In genomic region chr7:73978681-73979563, GRCh38 we compare ENCODE assay signal across 10 cellular contexts. TPM values are rescaled to one million over a fixed set of nuclear protein-coding genes. Genes with fewer than 3 reads are reported as not detected.
DNase-seq lines count a peak whose midpoint lies in the region; ATAC-seq and TF ChIP-seq lines count a peak whose summit lies in the region.
"Had no signal": no experiment of that assay in that cellular context is flagged by ENCODE, and none has a peak within 500 bp of the region (broad histone marks: within the 10 kb centered on the region; RNA-seq: fewer than 3 reads in every experiment).

No MANE protein-coding gene starts in this region.

- no peak for ATAC-seq in GM21515 (IDR thresholded peaks at IDR 0.05; ENCODE audit: unreplicated experiment)
- no peak for ATAC-seq in GM21576 (IDR thresholded peaks at IDR 0.05; ENCODE audit: unreplicated experiment)
- ATAC-seq: activated naive CD4-positive, alpha-beta T cell treated with anti-CD3 and anti-CD28 coated beads, Interleukin-2, amount 50 U/mL, for 72 hours had no signal

- H3K27ac Mint-ChIP-seq in endodermal cell (no peak overlapping the region), neural progenitor cell (no peak overlapping the region)
- H3K27ac Mint-ChIP-seq: activated naive CD4-positive, alpha-beta T cell treated with anti-CD3 and anti-CD28 coated beads, Interleukin-2, amount 50 U/mL, for 72 hours; CD4-positive, CD25-positive, alpha-beta regulatory T cell had no signal

- TF ChIP-seq CTCF in endodermal cell (conservative IDR thresholded peaks at IDR 0.05) (peak; percentile 83), neural progenitor cell (IDR thresholded peaks at IDR 0.05) (peak; percentile 54)

- no peaks in the 10 kb centered on the region for H3K36me3 Mint-ChIP-seq in endodermal cell (ENCODE audit: low read depth)
- H3K36me3 Mint-ChIP-seq in neural progenitor cell: no peaks in the 10 kb centered on the region
- H3K36me3 Mint-ChIP-seq: activated naive CD4-positive, alpha-beta T cell treated with anti-CD3 and anti-CD28 coated beads, Interleukin-2, amount 50 U/mL, for 72 hours; CD4-positive, CD25-positive, alpha-beta regulatory T cell had no signal

- H3K9me3 ChIP-seq in endodermal cell (ENCODE audit: control insufficient read depth, low read length): no peaks in the 10 kb centered on the region
- no peaks in the 10 kb centered on the region for H3K9me3 ChIP-seq in neural progenitor cell (ENCODE audit: low read depth)

- H3K27ac ChIP-seq in endodermal cell (ENCODE audit: low read depth, low read length): peak overlapping the region; percentile 17
- H3K27ac ChIP-seq in neural progenitor cell: no peak overlapping the region

- H3K79me2 ChIP-seq in neural progenitor cell (ENCODE audit: low read depth): no peaks in the 10 kb centered on the region

- no peaks in the 10 kb centered on the region for H3K4me1 ChIP-seq in endodermal cell (ENCODE audit: control insufficient read depth, insufficient read depth, low read length)
- H3K4me1 ChIP-seq in neural progenitor cell: peaks cover 3% of the 10 kb centered on the region

- H3K27me3 Mint-ChIP-seq in endodermal cell (ENCODE audit: insufficient read depth) (peaks cover 3% of the 10 kb centered on the region), neural progenitor cell (ENCODE audit: insufficient read depth, low read depth) (peaks cover 6% of the 10 kb centered on the region)
- H3K27me3 Mint-ChIP-seq: CD4-positive, CD25-positive, alpha-beta regulatory T cell had no signal

- no peaks in the 10 kb centered on the region for H3F3A ChIP-seq in neural progenitor cell (ENCODE audit: low read depth)

- H3K36me3 ChIP-seq in endodermal cell (ENCODE audit: control insufficient read depth, insufficient read depth, low read length) (no peaks in the 10 kb centered on the region), neural progenitor cell (no peaks in the 10 kb centered on the region)

- H3K27me3 ChIP-seq in endodermal cell (ENCODE audit: control insufficient read depth, insufficient read depth, low read length, poor library complexity, severe bottlenecking) (no peaks in the 10 kb centered on the region), neural progenitor cell (no peaks in the 10 kb centered on the region)

- DNase-seq in NCI-H2081 (lab: John Stamatoyannopoulos, UW) (peak; percentile 4 to 39), NCI-H2081 treated with DMSO at 0.1 percent for 48 hours (lab: John Stamatoyannopoulos, UW) (no peak), HuH-7.5 (ENCODE audit: low spot score) (peak; percentile 97), OCI-M1 (lab: John Stamatoyannopoulos, UW) (peak; percentile 80), endodermal cell (peak; percentile 92), neural progenitor cell (ENCODE audit: low spot score) (peak; percentile 49)

- no peaks in the 10 kb centered on the region for H4K20me1 ChIP-seq in neural progenitor cell (ENCODE audit: low read depth)

- H3K4me2 ChIP-seq in neural progenitor cell: no peak overlapping the region

- H3K4me3 Mint-ChIP-seq in endodermal cell (no peak overlapping the region), neural progenitor cell (no peak overlapping the region)
- H3K4me3 Mint-ChIP-seq: CD4-positive, CD25-positive, alpha-beta regulatory T cell had no signal

- no peak overlapping the region for H2AFZ ChIP-seq in neural progenitor cell (replicated peaks)

- 86 to 91% methylated on average over 17 to 24 of the region's 24 CpGs for WGBS in endodermal cell (ENCODE audit: insufficient coverage in 1 of 2, insufficient read length in 1 of 2), 2 experiments

- peaks cover 8% of the 10 kb centered on the region for H3K4me1 Mint-ChIP-seq in endodermal cell
- H3K4me1 Mint-ChIP-seq in neural progenitor cell: peaks cover 27% of the 10 kb centered on the region
- H3K4me1 Mint-ChIP-seq: CD4-positive, CD25-positive, alpha-beta regulatory T cell had no signal

- H3K4me3 ChIP-seq in endodermal cell (ENCODE audit: low read length) (no peak overlapping the region), neural progenitor cell (no peak overlapping the region)

- H3K9me3 Mint-ChIP-seq in endodermal cell: no peaks in the 10 kb centered on the region
- H3K9me3 Mint-ChIP-seq in neural progenitor cell: no peaks in the 10 kb centered on the region
- H3K9me3 Mint-ChIP-seq: activated naive CD4-positive, alpha-beta T cell treated with anti-CD3 and anti-CD28 coated beads, Interleukin-2, amount 50 U/mL, for 72 hours; CD4-positive, CD25-positive, alpha-beta regulatory T cell had no signal

- H3K9ac ChIP-seq in endodermal cell (ENCODE audit: extremely low read depth, low read length, poor library complexity, severe bottlenecking): no peak overlapping the region
- no peak overlapping the region for H3K9ac ChIP-seq in neural progenitor cell

RNA-seq across cellular contexts. Expression of gene ELN, which starts 49.1 kb away (rescaled TPM):
- total RNA-seq in endodermal cell (1 to 10 TPM in 1 of 2 donors, under 1 TPM in 1; 0.70 to 1.6 TPM), neural progenitor cell (ENCODE audit: low replicate concordance) (0.47 and 1.1 TPM in 2 replicates)
- 78.5 TPM for polyA plus RNA-seq in endodermal cell (2013, experiment 1 of 2)
- 61.1 TPM for polyA plus RNA-seq in endodermal cell (2013, experiment 2 of 2)
- total RNA-seq: activated naive CD4-positive, alpha-beta T cell treated with anti-CD3 and anti-CD28 coated beads, Interleukin-2, amount 50 U/mL, for 72 hours had no signal
- polyA plus RNA-seq: CD4-positive, CD25-positive, alpha-beta regulatory T cell had no signal
